ENCODE assay signal across 33 cellular contexts in the genomic region with DNA sequence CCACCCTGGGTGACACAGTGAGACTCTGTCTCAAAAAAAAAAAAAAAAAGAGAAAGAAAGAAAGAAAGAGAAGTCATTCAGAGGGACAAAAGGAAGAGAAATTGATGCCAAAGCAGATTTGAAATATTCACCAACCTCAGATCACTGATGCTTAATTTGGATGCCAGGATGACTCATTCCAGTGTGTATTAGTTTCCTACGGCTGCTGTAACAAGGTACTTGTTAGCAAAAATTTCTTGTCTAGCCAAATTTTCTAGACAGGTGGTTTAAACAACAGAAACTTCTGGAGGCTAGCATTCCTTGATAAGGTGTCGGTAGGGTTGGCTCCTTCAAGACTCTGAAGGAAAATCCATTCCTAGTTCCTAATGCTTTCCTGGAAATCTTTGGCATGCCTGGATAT. TPM values are rescaled to one million over a fixed set of nuclear protein-coding genes. Genes with fewer than 3 reads are reported as not detected.
DNase-seq lines count a peak whose midpoint lies in the region; ATAC-seq, FAIRE-seq and TF ChIP-seq lines count a peak whose summit lies in the region.
"Had no signal": no experiment of that assay in that cellular context is flagged by ENCODE, and none has a peak within 500 bp of the region (broad histone marks: within the 10 kb centered on the region; RNA-seq: fewer than 3 reads in every experiment).

No MANE protein-coding gene starts in this region.

- CTCF ChIA-PET in HepG2 (lab: Yijun Ruan, JAX; ENCODE audit: low intra/inter-chr PET ratio, low total read pairs): no interaction called here
- CTCF ChIA-PET in K562 (lab: Yijun Ruan, JAX; ENCODE audit: low intra/inter-chr PET ratio): no interaction called here

- ATAC-seq in HepG2 (no peak), right lobe of liver (no peak), K562 (no peak)
- ATAC-seq: A549; CD8-positive, alpha-beta T cell had no signal

- H3K9me3 ChIP-seq in HepG2 (ENCODE audit: low read length) (no peaks in the 10 kb centered on the region), right lobe of liver (no peaks in the 10 kb centered on the region), K562 (replicated peaks; ENCODE audit: control insufficient read depth, insufficient read depth, low read depth, low read length) (no peaks in the 10 kb centered on the region)
- H3K9me3 ChIP-seq: A549, BE2C, BLaER1, Caco-2 had no signal

- H4K20me1 ChIP-seq in HepG2 (ENCODE audit: insufficient read depth, low read length) (no peaks in the 10 kb centered on the region), K562 (replicated peaks; ENCODE audit: control insufficient read depth, insufficient read depth, low read length) (no peaks in the 10 kb centered on the region)
- H4K20me1 ChIP-seq: BLaER1; BLaER1 treated with 17β-estradiol and CSF1 and Interleukin-3, amounts not matched to agents 10 nM and 100 nM had no signal

- DNase-seq in HepG2 (ENCODE audit: low spot score) (no peak), right lobe of liver (no peak), K562 (ENCODE audit: extremely low read depth in 1 of 4, low spot score in 3 of 4) (no peak)
- DNase-seq in stimulated activated naive CD4-positive, alpha-beta T cell (lab: John Stamatoyannopoulos, UW): no peak
- DNase-seq: 8988T; ACHN; AML-193; BE2C; C1 segment of cervical spinal cord; Caco-2; Calu3; CD4-positive, alpha-beta memory T cell; CD4-positive, alpha-beta T cell; CD4-positive, CD25-positive, alpha-beta regulatory T cell; CD8-positive, alpha-beta memory T cell; CD8-positive, alpha-beta T cell; COR-L47; DMS 273 treated with DMSO at 0.1 percent for 48 hours; DMS153; DMS53; DMS79; DMS79 treated with DMSO at 0.1 percent for 48 hours; DND-41; EL had no signal

- WGBS in HepG2 (ENCODE audit: low lambda C conversion rate): 48% methylated on average over 2 of the region's 2 CpGs
- 52% methylated on average over 2 of the region's 2 CpGs for whole genome bisulfite sequencing in right lobe of liver (ENCODE audit: insufficient coverage, low coverage, low lambda C conversion rate, missing lambda C conversion rate)
- WGBS in K562 (ENCODE audit: insufficient coverage, low coverage, missing lambda C conversion rate): 0% methylated on average over 2 of the region's 2 CpGs

- H2AFZ ChIP-seq in HepG2 (ENCODE audit: low read length) (no peak overlapping the region), K562 (ENCODE audit: low read depth, low read length) (no peak overlapping the region)

- TF ChIP-seq EP300 in HepG2 (IDR thresholded peaks at IDR 0.05; ENCODE audit: low read depth in 2 of 2, low read length in 2 of 2) (no peak), HepG2 (CRISPR knock-in tag; IDR thresholded peaks at IDR 0.05; ENCODE audit: borderline replicate concordance) (no peak), K562 (IDR thresholded peaks at IDR 0.05; ENCODE audit: low read length) (no peak)

- in situ Hi-C loops in HepG2 (cut with HindIII; ENCODE audit: extremely low pct_ligation_motif_present, low pct_unique_long_range_greater_than_20kb) (no loop called here), K562 (cut with MboI) (no loop called here)

- no peak for TF ChIP-seq RAD21 in HepG2 (CRISPR knock-in tag; IDR thresholded peaks at IDR 0.05)
- TF ChIP-seq RAD21 in K562 (CRISPR knock-in tag; conservative IDR thresholded peaks at IDR 0.05 in 1 of 2, IDR thresholded peaks at IDR 0.05 in 1 of 2): no peak

- FAIRE-seq in HepG2 (lab: Jason Lieb, UNC) (no peak), K562 (lab: Jason Lieb, UNC) (no peak)
- FAIRE-seq: A204.1, A549, D721Med had no signal

- H3K9ac ChIP-seq in HepG2 (ENCODE audit: insufficient read depth, low read depth, low read length): no peak overlapping the region
- H3K9ac ChIP-seq in K562 (ENCODE audit: insufficient read depth in 1 of 2, low read depth in 2 of 2, low read length in 2 of 2): no peak overlapping the region
- H3K9ac ChIP-seq: BLaER1; BLaER1 treated with 17β-estradiol and CSF1 and Interleukin-3, amounts not matched to agents 10 nM and 100 nM had no signal

- TF ChIP-seq CTCF in HepG2 (CRISPR knock-in tag; IDR thresholded peaks at IDR 0.05) (no peak), right lobe of liver (IDR thresholded peaks at IDR 0.05) (no peak), K562 (IDR thresholded peaks at IDR 0.05 in 2 of 3, conservative IDR thresholded peaks at IDR 0.05 in 1 of 3; ENCODE audit: insufficient read depth in 2 of 3, low read depth in 1 of 3, low read length in 3 of 3) (no peak)

- BruUV-seq in HepG2 (replicated peaks; lab: Mats Ljungman, UMichigan) (no TSS peak), K562 (replicated peaks; lab: Mats Ljungman, UMichigan) (no TSS peak)

- no peaks in the 10 kb centered on the region for H3K79me2 ChIP-seq in HepG2 (ENCODE audit: insufficient read depth, low read length)
- H3K79me2 ChIP-seq in K562 (ENCODE audit: control insufficient read depth, insufficient read depth, low read length): no peaks in the 10 kb centered on the region

- POLR2A ChIA-PET in HepG2 (lab: Yijun Ruan, JAX): no interaction called here
- POLR2A ChIA-PET in K562 (lab: Yijun Ruan, JAX): no interaction called here

- H3K36me3 ChIP-seq in HepG2 (replicated peaks in 1 of 2; ENCODE audit: control insufficient read depth in 1 of 2, insufficient read depth in 2 of 2, low read length in 2 of 2) (no peaks in the 10 kb centered on the region), right lobe of liver (no peaks in the 10 kb centered on the region), K562 (ENCODE audit: control insufficient read depth, insufficient read depth, low read length) (no peaks in the 10 kb centered on the region)
- H3K36me3 ChIP-seq: BE2C; BLaER1; BLaER1 treated with 17β-estradiol and CSF1 and Interleukin-3, amounts not matched to agents 10 nM and 100 nM had no signal

- H3K9me1 ChIP-seq in K562 (ENCODE audit: control insufficient read depth, insufficient read depth, low read length): no peaks in the 10 kb centered on the region

- H3K27ac ChIP-seq in HepG2 (ENCODE audit: extremely low read length, insufficient read depth, low read length): no peak overlapping the region
- no peak overlapping the region for H3K27ac ChIP-seq in right lobe of liver
- H3K27ac ChIP-seq in K562 (ENCODE audit: extremely low read depth, low read depth, low read length): no peak overlapping the region
- H3K27ac ChIP-seq: 22Rv1; A549; BLaER1; BLaER1 treated with 17β-estradiol and CSF1 and Interleukin-3, amounts not matched to agents 10 nM and 100 nM; C4-2B had no signal

- H3K4me2 ChIP-seq in HepG2 (ENCODE audit: low read depth, low read length) (no peak overlapping the region), K562 (ENCODE audit: insufficient read depth, low read length) (no peak overlapping the region)
- H3K4me2 ChIP-seq: A549; BLaER1; BLaER1 treated with 17β-estradiol and CSF1 and Interleukin-3, amounts not matched to agents 10 nM and 100 nM had no signal

- H3K4me3 ChIP-seq in HepG2 (replicated peaks in 1 of 3; ENCODE audit: insufficient read depth in 1 of 3, low read depth in 2 of 3, low read length in 3 of 3) (no peak overlapping the region), right lobe of liver (no peak overlapping the region), K562 (no peak overlapping the region)
- H3K4me3 ChIP-seq: A549; BLaER1; BLaER1 treated with 17β-estradiol and CSF1 and Interleukin-3, amounts not matched to agents 10 nM and 100 nM had no signal

- H3K4me1 ChIP-seq in HepG2 (ENCODE audit: insufficient read depth, low read length) (no peaks in the 10 kb centered on the region), right lobe of liver (no peaks in the 10 kb centered on the region), K562 (replicated peaks in 1 of 2; ENCODE audit: control insufficient read depth in 2 of 2, insufficient read depth in 2 of 2, low read length in 2 of 2) (peaks cover 0 to 3% of the 10 kb centered on the region in 2 experiments; a peak in 1 of 5 replicates)
- H3K4me1 ChIP-seq: A549; BE2C; BLaER1; BLaER1 treated with 17β-estradiol and CSF1 and Interleukin-3, amounts not matched to agents 10 nM and 100 nM; Caco-2 had no signal

- H3K27me3 ChIP-seq in HepG2 (ENCODE audit: control insufficient read depth in 1 of 2, insufficient read depth in 2 of 2, low read length in 2 of 2): peaks cover 0 to 9% of the 10 kb centered on the region in 2 experiments; a peak in 1 of 5 replicates
- H3K27me3 ChIP-seq in right lobe of liver: no peaks in the 10 kb centered on the region
- peaks cover 15 to 21% of the 10 kb centered on the region in 2 experiments; a peak in 4 of 5 replicates for H3K27me3 ChIP-seq in K562 (ENCODE audit: control insufficient read depth in 2 of 2, insufficient read depth in 2 of 2, low read length in 2 of 2)
- H3K27me3 ChIP-seq: BLaER1; BLaER1 treated with 17β-estradiol and CSF1 and Interleukin-3, amounts not matched to agents 10 nM and 100 nM had no signal

- intact Hi-C loops in HepG2 (cut with micrococcal nuclease; ENCODE audit: unreplicated experiment) (no loop called here), right lobe of liver (cut with DNase I) (no loop called here), K562 (cut with micrococcal nuclease) (no loop called here)

- TF ChIP-seq POLR2A in HepG2 (IDR thresholded peaks at IDR 0.05; ENCODE audit: insufficient read depth in 1 of 2, low read depth in 2 of 2, low read length in 2 of 2) (no peak), right lobe of liver (IDR thresholded peaks at IDR 0.05) (no peak), K562 (conservative IDR thresholded peaks at IDR 0.05) (no peak)

RNA-seq across cellular contexts. Expression of a gene that starts 42.1 kb away (rescaled TPM):
- 0.08 TPM in 1 of 2 replicates, not detected in the other for total RNA-seq in HepG2 (2016; rRNA removed; fragmentation: Illumina TruSeq; extraction: Trizol)
- not detected in 2 replicates for total RNA-seq in HepG2 (2016; cell fraction: cytosol; rRNA removed; fragmentation: Illumina TruSeq; extraction: Trizol; ENCODE audit: low read depth)
- total RNA-seq in HepG2 (2016; cell fraction: insoluble cytoplasmic fraction; rRNA removed; fragmentation: Illumina TruSeq; extraction: Trizol): not detected in 2 replicates
- not detected in 2 replicates for total RNA-seq in HepG2 (2016; cell fraction: membrane; rRNA removed; fragmentation: Illumina TruSeq; extraction: Trizol)
- not detected in 2 replicates for total RNA-seq in HepG2 (2016; cell fraction: nucleus; rRNA removed; fragmentation: Illumina TruSeq; extraction: Trizol)
- not detected in 2 replicates for polyA plus RNA-seq in HepG2 (2011; rRNA removed)
- polyA plus RNA-seq in HepG2 (2011; cell fraction: cytosol; rRNA removed): 0.03 and 0.07 TPM in 2 replicates
- polyA plus RNA-seq in HepG2 (2011; cell fraction: nucleus; rRNA removed): 0.08 TPM in 1 of 2 replicates, not detected in the other
- polyA plus RNA-seq in HepG2 (2012): not detected in 2 replicates
- polyA plus RNA-seq in HepG2 (2016; cell fraction: cytosol; fragmentation: Illumina TruSeq; extraction: Trizol; ENCODE audit: low read depth): not detected in 2 replicates
- polyA plus RNA-seq in HepG2 (2016; cell fraction: insoluble cytoplasmic fraction; fragmentation: Illumina TruSeq; extraction: Trizol; ENCODE audit: low read depth): not detected in 2 replicates
- not detected in 2 replicates for polyA plus RNA-seq in HepG2 (2016; cell fraction: membrane; fragmentation: Illumina TruSeq; extraction: Trizol; ENCODE audit: low read depth)
- not detected in 2 replicates for polyA plus RNA-seq in HepG2 (2016; cell fraction: nucleus; fragmentation: Illumina TruSeq; extraction: Trizol; ENCODE audit: insufficient read depth, low read depth)
- not detected in 2 replicates for polyA minus RNA-seq in HepG2 (2011; rRNA and poly(A)+ RNA removed; ENCODE audit: low replicate concordance)
- not detected in 2 replicates for polyA minus RNA-seq in HepG2 (2011; cell fraction: cytosol; rRNA and poly(A)+ RNA removed)
- polyA minus RNA-seq in HepG2 (2011; cell fraction: nucleus; rRNA and poly(A)+ RNA removed): not detected in 2 replicates
- under 1 TPM in 1 of 6 experiments, not detected in 5; 0.31 TPM for total RNA-seq in right lobe of liver
- not detected in 2 replicates for total RNA-seq in K562 (2011; cell fraction: chromatin; rRNA removed; ENCODE audit: low replicate concordance)
- total RNA-seq in K562 (2011; cell fraction: nucleolus; rRNA removed): not detected in 2 replicates
- not detected in 2 replicates for total RNA-seq in K562 (2011; cell fraction: nucleoplasm; rRNA removed)
- total RNA-seq in K562 (2014; rRNA removed): not detected in 2 replicates
- not detected in 2 replicates for total RNA-seq in K562 (2014; rRNA removed; fragmentation: Illumina TruSeq; extraction: Trizol)
- 0.08 TPM in 1 of 2 replicates, not detected in the other for total RNA-seq in K562 (2015; rRNA removed; fragmentation: Illumina TruSeq; extraction: Trizol)
- total RNA-seq in K562 (2021): 0.07 and 0.13 TPM in 2 replicates
- 0.04 TPM in 2 replicates for polyA plus RNA-seq in K562 (2011; rRNA removed)
- polyA plus RNA-seq in K562 (2011; cell fraction: cytosol; rRNA removed): 0.06 TPM in 1 of 2 replicates, not detected in the other
- polyA plus RNA-seq in K562 (2011; cell fraction: nucleus; rRNA removed): 0.06 and 0.07 TPM in 2 replicates
- 0.04 and 0.05 TPM in 2 replicates for polyA plus RNA-seq in K562 (2012)
- polyA plus RNA-seq in K562 (2014; fragmentation: Illumina TruSeq; extraction: Trizol): 0.07 TPM in 1 of 2 replicates, not detected in the other
- not detected for polyA plus RNA-seq in K562 (2014; fragmentation: Nextera tagmentation; extraction: Ambion mirVana)
- not detected in 2 replicates for polyA plus RNA-seq in K562 (2014; rRNA removed)
- not detected in 2 replicates for polyA minus RNA-seq in K562 (2011; rRNA and poly(A)+ RNA removed)
- polyA minus RNA-seq in K562 (2011; cell fraction: cytosol; rRNA and poly(A)+ RNA removed): not detected in 2 replicates
- polyA minus RNA-seq in K562 (2011; cell fraction: nucleus; rRNA and poly(A)+ RNA removed): not detected in 2 replicates
- total RNA-seq: B cell; Caco-2; CD4-positive, alpha-beta memory T cell had no signal
- polyA plus RNA-seq: CD14-positive monocyte; CD4-positive, alpha-beta memory T cell; CD4-positive, CD25-positive, alpha-beta regulatory T cell; CD8-positive, alpha-beta memory T cell had no signal
